In the genomic region with DNA sequence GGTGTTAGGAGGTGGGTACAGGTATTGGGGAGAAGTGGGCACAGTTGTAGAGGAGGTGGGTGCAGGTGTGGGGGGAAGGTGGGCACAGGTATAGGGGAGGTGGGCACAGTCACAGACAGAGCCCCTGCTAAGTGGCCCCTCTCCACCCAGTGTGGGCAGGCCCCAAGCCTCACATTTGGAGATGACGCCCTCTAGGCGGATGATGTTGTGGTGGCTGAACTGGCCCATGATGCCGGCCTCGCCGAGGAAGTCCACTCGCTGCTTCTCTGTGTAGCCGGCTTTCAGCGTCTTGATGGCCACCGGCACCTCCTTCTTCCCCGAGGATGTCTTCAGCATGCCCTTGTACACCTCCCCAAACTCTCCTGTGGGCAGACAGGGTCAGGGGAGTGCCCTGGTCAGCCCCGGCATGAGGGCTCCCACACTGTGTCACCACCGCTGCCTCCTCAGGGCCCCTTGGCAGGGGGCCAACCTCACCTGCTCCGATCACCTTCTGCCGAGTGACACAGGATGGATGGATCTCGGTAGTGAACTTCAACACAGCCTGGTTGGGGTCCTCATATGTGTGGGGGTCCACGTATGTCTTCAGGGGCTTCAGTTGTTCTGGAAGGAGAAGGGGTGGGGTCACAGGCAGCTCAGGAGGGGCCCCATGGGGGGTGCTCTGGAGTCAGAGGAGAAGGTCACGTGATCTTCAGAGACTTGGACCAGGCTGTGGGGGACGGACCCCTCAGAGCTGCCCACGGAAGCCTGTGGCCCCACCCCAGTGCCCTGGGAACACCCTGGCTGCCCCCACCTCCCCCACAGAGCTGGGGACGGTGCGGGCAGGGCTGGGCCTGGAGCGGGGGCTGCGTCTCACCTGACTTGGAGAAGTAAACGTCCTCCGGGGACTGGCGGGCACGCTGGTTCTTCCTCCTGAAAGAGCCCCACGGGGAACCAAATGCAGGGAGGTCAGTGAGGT, we compare ENCODE assay signal across 1 cellular context.
TF ChIP-seq lines count a peak whose summit lies in the region.

No MANE protein-coding gene starts in this region.

TF ChIP-seq in HepG2, 621 proteins besides CTCF, POLR2A, EP300 and RAD21:
- TF ChIP-seq NFRKB (IDR thresholded peaks at IDR 0.05) (no peak), ZNF850 (CRISPR knock-in tag; conservative IDR thresholded peaks at IDR 0.05) (no peak), MYC (CRISPR knock-in tag; IDR thresholded peaks at IDR 0.05; ENCODE audit: borderline replicate concordance) (no peak), ZIK1 (CRISPR knock-in tag; IDR thresholded peaks at IDR 0.05; ENCODE audit: borderline replicate concordance, low read depth) (no peak), ZNF687 (CRISPR knock-in tag; IDR thresholded peaks at IDR 0.05) (peak; percentile 22; the same call in 1 of the 2 replicates), RBFOX2 (IDR thresholded peaks at IDR 0.05; ENCODE audit: low read depth, low read length) (peak; percentile 57), MAFG (CRISPR knock-in tag; IDR thresholded peaks at IDR 0.05) (no peak), MATR3 (CRISPR knock-in tag; IDR thresholded peaks at IDR 0.05) (no peak), ZMAT5 (CRISPR knock-in tag; IDR thresholded peaks at IDR 0.05; ENCODE audit: borderline replicate concordance, low read depth) (no peak)
